Comparison of ENCODE assay signal across 17 cellular contexts in genomic region chr1:15963363-15963967, GRCh38. TPM values are rescaled to one million over a fixed set of nuclear protein-coding genes. Genes with fewer than 3 reads are reported as not detected.
A peak's percentile ranks its signal among the peaks of the same experiment; 100 is the strongest.
DNase-seq lines count a peak whose midpoint lies in the region; ATAC-seq and TF ChIP-seq lines count a peak whose summit lies in the region.
"Had no signal": no experiment of that assay in that cellular context is flagged by ENCODE, and none has a peak within 500 bp of the region (broad histone marks: within the 10 kb centered on the region; RNA-seq: fewer than 3 reads in every experiment).

No MANE protein-coding gene starts in this region.

- H3K4me3 ChIP-seq in OCI-LY3 (ENCODE audit: low read length) = peak overlapping the region; percentile 56
- H3K4me3 ChIP-seq: neural progenitor cell had no signal

- ATAC-seq in activated CD8-positive, alpha-beta memory T cell treated with anti-CD3 and anti-CD28 coated beads, Interleukin-2, amount 10 ng/mL, durations not matched to agents 7 days and 5 days = no peak
- ATAC-seq in stimulated activated naive B cell treated with anti-CD40 and anti-IgM and Interleukin-4, amounts not matched to agents 10 μg/mL and 1 μg/mL and 100 μg/mL, for 72 hours (replicated peaks) = no peak
- ATAC-seq in GM19035 (IDR thresholded peaks at IDR 0.05; ENCODE audit: unreplicated experiment) = no peak

- peak overlapping the region; percentile 81 for H3K4me2 ChIP-seq in OCI-LY3 (ENCODE audit: low read length)
- H3K4me2 ChIP-seq: neural progenitor cell had no signal

- DNase-seq in activated CD8-positive, alpha-beta memory T cell treated with anti-CD3 and anti-CD28 coated beads, Interleukin-2, amount 10 ng/mL, durations not matched to agents 7 days and 5 days = no peak
- DNase-seq in activated CD8-positive, alpha-beta memory T cell treated with anti-CD3 and anti-CD28 coated beads, Interleukin-2, amount 50 U/mL, for 48 hours = no peak
- DNase-seq in caudate nucleus (lab: John Stamatoyannopoulos, UW) (no peak), SW480 (ENCODE audit: low spot score) (no peak), mucosa of gallbladder (ENCODE audit: low spot score) (no peak)
- no peak for DNase-seq in stimulated activated naive B cell treated with anti-CD40 and anti-IgM and Interleukin-4, amounts not matched to agents 10 μg/mL and 1 μg/mL and 100 μg/mL, for 72 hours
- DNase-seq: KBM-7, NCI-H1436 treated with DMSO at 0.1 percent for 48 hours, NCI-H774 had no signal

- H3K4me1 ChIP-seq in OCI-LY3 (ENCODE audit: low read length) = peaks cover 70% of the 10 kb centered on the region

- peak overlapping the region; percentile 50 for H3K9ac ChIP-seq in OCI-LY3 (ENCODE audit: low read length)
- H3K9ac ChIP-seq: neural progenitor cell had no signal

- no peaks in the 10 kb centered on the region for H3K27me3 ChIP-seq in OCI-LY3 (ENCODE audit: low read depth, low read length)

- CTCF ChIA-PET in activated CD8-positive, alpha-beta memory T cell treated with anti-CD3 and anti-CD28 coated beads, Interleukin-2, amount 10 ng/mL, durations not matched to agents 7 days and 5 days (lab: Charles Lee) = interaction anchor here (0.6 to 2.1 kb wide), 7 partner anchors 9 to 148 kb away, joined by 3 to 8 read pairs (median 3); partner anchors contain the start of gene SPEN

- TF ChIP-seq CTCF in OCI-LY3 (IDR thresholded peaks at IDR 0.05; ENCODE audit: low read depth, low read length) = no peak

- H3K36me3 ChIP-seq in OCI-LY3 (replicated peaks; ENCODE audit: low read depth, low read length) = peaks cover 9% of the 10 kb centered on the region
- H3K36me3 ChIP-seq: neural progenitor cell had no signal

- H3K27ac ChIP-seq in OCI-LY3 (ENCODE audit: low read length) (peak overlapping the region; percentile 96), caudate nucleus (ENCODE audit: low read depth, low read length) (peak overlapping the region; percentile 94)
- H3K27ac ChIP-seq: neural progenitor cell had no signal

- H2AFZ ChIP-seq in OCI-LY3 (ENCODE audit: low read depth, low read length) = no peak overlapping the region
- H2AFZ ChIP-seq: neural progenitor cell had no signal

- peaks cover 27% of the 10 kb centered on the region for H3K36me3 Mint-ChIP-seq in activated CD8-positive, alpha-beta memory T cell treated with anti-CD3 and anti-CD28 coated beads, Interleukin-2, amount 10 ng/mL, durations not matched to agents 7 days and 5 days
- peaks cover 26 to 40% of the 10 kb centered on the region in 2 donors for H3K36me3 Mint-ChIP-seq in stimulated activated naive B cell treated with anti-CD40 and anti-IgM and Interleukin-4, amounts not matched to agents 10 μg/mL and 1 μg/mL and 100 μg/mL, for 72 hours

- H3K9me3 Mint-ChIP-seq in activated CD8-positive, alpha-beta memory T cell treated with anti-CD3 and anti-CD28 coated beads, Interleukin-2, amount 10 ng/mL, durations not matched to agents 7 days and 5 days (ENCODE audit: low read depth) = no peaks in the 10 kb centered on the region
- no peaks in the 10 kb centered on the region for H3K9me3 Mint-ChIP-seq in stimulated activated naive B cell treated with anti-CD40 and anti-IgM and Interleukin-4, amounts not matched to agents 10 μg/mL and 1 μg/mL and 100 μg/mL, for 72 hours

- H3K4me3 Mint-ChIP-seq in activated CD8-positive, alpha-beta memory T cell treated with anti-CD3 and anti-CD28 coated beads, Interleukin-2, amount 10 ng/mL, durations not matched to agents 7 days and 5 days = peak overlapping the region; percentile 1
- H3K4me3 Mint-ChIP-seq in stimulated activated naive B cell treated with anti-CD40 and anti-IgM and Interleukin-4, amounts not matched to agents 10 μg/mL and 1 μg/mL and 100 μg/mL, for 72 hours = peak overlapping the region; percentile 68 to 73
- H3K4me3 Mint-ChIP-seq: neural progenitor cell had no signal

- H3K4me1 Mint-ChIP-seq in activated CD8-positive, alpha-beta memory T cell treated with anti-CD3 and anti-CD28 coated beads, Interleukin-2, amount 10 ng/mL, durations not matched to agents 7 days and 5 days = peaks cover 65% of the 10 kb centered on the region
- H3K4me1 Mint-ChIP-seq in stimulated activated naive B cell treated with anti-CD40 and anti-IgM and Interleukin-4, amounts not matched to agents 10 μg/mL and 1 μg/mL and 100 μg/mL, for 72 hours = peaks cover 55 to 97% of the 10 kb centered on the region in 2 donors

- peak overlapping the region; percentile 19 for H3K27ac Mint-ChIP-seq in activated CD8-positive, alpha-beta memory T cell treated with anti-CD3 and anti-CD28 coated beads, Interleukin-2, amount 10 ng/mL, durations not matched to agents 7 days and 5 days
- H3K27ac Mint-ChIP-seq in stimulated activated naive B cell treated with anti-CD40 and anti-IgM and Interleukin-4, amounts not matched to agents 10 μg/mL and 1 μg/mL and 100 μg/mL, for 72 hours = peak overlapping the region; percentile 98
- H3K27ac Mint-ChIP-seq: neural progenitor cell had no signal

- no peaks in the 10 kb centered on the region for H3K27me3 Mint-ChIP-seq in activated CD8-positive, alpha-beta memory T cell treated with anti-CD3 and anti-CD28 coated beads, Interleukin-2, amount 10 ng/mL, durations not matched to agents 7 days and 5 days
- H3K27me3 Mint-ChIP-seq in stimulated activated naive B cell treated with anti-CD40 and anti-IgM and Interleukin-4, amounts not matched to agents 10 μg/mL and 1 μg/mL and 100 μg/mL, for 72 hours = no peaks in the 10 kb centered on the region

- no peaks in the 10 kb centered on the region for H3K9me3 ChIP-seq in OCI-LY3 (ENCODE audit: insufficient read depth, low read length)

- H3K79me2 ChIP-seq in OCI-LY3 (ENCODE audit: low read length) = peaks cover 22% of the 10 kb centered on the region

- no peaks in the 10 kb centered on the region for H4K20me1 ChIP-seq in OCI-LY3 (ENCODE audit: insufficient read depth, low read length)

RNA-seq across cellular contexts. Expression of gene ZBTB17, which starts 12.4 kb away (rescaled TPM):
- total RNA-seq in activated CD8-positive, alpha-beta memory T cell treated with anti-CD3 and anti-CD28 coated beads, Interleukin-2, amount 10 ng/mL, durations not matched to agents 7 days and 5 days = 10 to 100 TPM; 55.8 to 68.8 TPM
- 41.3 TPM for total RNA-seq in mucosa of gallbladder

RNA-seq across cellular contexts. Expression of gene SRARP, which starts 40.6 kb away (rescaled TPM):
- not detected for total RNA-seq in activated CD8-positive, alpha-beta memory T cell treated with anti-CD3 and anti-CD28 coated beads, Interleukin-2, amount 10 ng/mL, durations not matched to agents 7 days and 5 days
- total RNA-seq in mucosa of gallbladder = not detected
- total RNA-seq: Daoy, kidney epithelial cell, SK-MEL-5, skeletal muscle tissue, urinary bladder had no signal

RNA-seq across cellular contexts. Expression of gene HSPB7, which starts 54.4 kb away (rescaled TPM):
- not detected for total RNA-seq in activated CD8-positive, alpha-beta memory T cell treated with anti-CD3 and anti-CD28 coated beads, Interleukin-2, amount 10 ng/mL, durations not matched to agents 7 days and 5 days
- 187 TPM for total RNA-seq in mucosa of gallbladder
- total RNA-seq: kidney epithelial cell had no signal

RNA-seq across cellular contexts. Expression of gene CLCNKA, which starts 58.4 kb away (rescaled TPM):
- total RNA-seq in activated CD8-positive, alpha-beta memory T cell treated with anti-CD3 and anti-CD28 coated beads, Interleukin-2, amount 10 ng/mL, durations not matched to agents 7 days and 5 days = not detected
- total RNA-seq in mucosa of gallbladder = 0.32 TPM
- total RNA-seq: Daoy, kidney epithelial cell, SK-MEL-5, urinary bladder had no signal

Comparison
In these comparisons a context has a peak if more than half of its experiments do, and no peak if none do; other contexts are left out.
1. RNA of gene HSPB7, which starts 54.4 kb away (total RNA-seq): 187 TPM in mucosa of gallbladder (single experiment); not detected in activated CD8-positive, alpha-beta memory T cell treated with anti-CD3 and anti-CD28 coated beads, Interleukin-2, amount 10 ng/mL, durations not matched to agents 7 days and 5 days; every median in the first group is over 100 times any median in the second.